25 cellular contexts compared by ENCODE assay signal in the genomic region with DNA sequence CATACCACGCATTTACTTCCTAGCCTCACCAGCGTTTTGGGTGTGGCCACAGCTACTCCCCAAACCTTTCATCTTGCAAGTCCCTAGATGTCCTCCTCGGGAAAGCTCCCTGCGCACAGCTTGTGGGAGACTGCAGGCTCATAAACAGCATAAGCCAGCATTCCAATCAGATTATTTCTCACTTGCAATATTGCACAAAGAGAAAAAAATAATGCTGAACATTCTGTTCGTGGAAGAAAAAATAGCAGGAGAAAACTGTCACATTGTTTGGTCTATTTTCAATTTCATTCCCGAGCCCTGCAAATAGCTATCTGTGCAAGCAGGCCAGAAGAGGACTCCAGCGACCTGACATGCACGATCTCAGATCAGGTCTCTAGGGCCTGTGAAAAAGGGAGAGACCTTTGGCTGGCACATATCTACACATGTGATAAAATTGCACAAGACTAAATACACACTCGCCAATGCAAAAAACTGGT.
A peak's percentile ranks its signal among the peaks of the same experiment; 100 is the strongest.
DNase-seq lines count a peak whose midpoint lies in the region; ATAC-seq, FAIRE-seq and TF ChIP-seq lines count a peak whose summit lies in the region.
"Had no signal": no experiment of that assay in that cellular context is flagged by ENCODE, and none has a peak within 500 bp of the region (broad histone marks: within the 10 kb centered on the region; RNA-seq: fewer than 3 reads in every experiment).

No MANE protein-coding gene starts in this region.

- H3K79me2 ChIP-seq in HepG2 (ENCODE audit: insufficient read depth, low read length), result no peaks in the 10 kb centered on the region

- H3K4me1 Mint-ChIP-seq in naive thymus-derived CD4-positive, alpha-beta T cell, result peaks cover 0 to 20% (median 0%) of the 10 kb centered on the region in 7 donors
- H3K4me1 Mint-ChIP-seq: activated CD4-positive, alpha-beta T cell treated with anti-CD3 and anti-CD28 coated beads for 36 hours; activated naive CD8-positive, alpha-beta T cell treated with anti-CD3 and anti-CD28 coated beads, Interleukin-2, amount 50 U/mL, for 24 hours; activated T-helper 17 cell treated with anti-CD3 and anti-CD28 coated beads, Interleukin-2, amount 50 U/mL, for 72 hours; CD14-positive monocyte had no signal

- BruUV-seq in HepG2 (replicated peaks; lab: Mats Ljungman, UMichigan), result no TSS peak

- TF ChIP-seq POLR2A in HepG2 (IDR thresholded peaks at IDR 0.05; ENCODE audit: insufficient read depth in 1 of 2, low read depth in 2 of 2, low read length in 2 of 2), result no peak
- TF ChIP-seq POLR2A in gastrocnemius medialis (IDR thresholded peaks at IDR 0.05), result no peak

- intact Hi-C loops in HepG2 (cut with micrococcal nuclease; ENCODE audit: unreplicated experiment) (no loop called here), gastrocnemius medialis (cut with DNase I; ENCODE audit: low total_unique reads) (no loop called here)
- intact Hi-C loops in naive thymus-derived CD4-positive, alpha-beta T cell (cut with micrococcal nuclease), result no loop called here

- no peak overlapping the region for H3K4me3 ChIP-seq in liver (ENCODE audit: low read depth in 1 of 3, low read length in 3 of 3)
- H3K4me3 ChIP-seq in HepG2 (replicated peaks in 1 of 3; ENCODE audit: insufficient read depth in 1 of 3, low read depth in 2 of 3, low read length in 3 of 3), result no peak overlapping the region
- no peak overlapping the region for H3K4me3 ChIP-seq in right atrium auricular region
- H3K4me3 ChIP-seq in gastrocnemius medialis, result no peak overlapping the region
- H3K4me3 ChIP-seq in naive thymus-derived CD4-positive, alpha-beta T cell (ENCODE audit: low read length), result no peak overlapping the region
- H3K4me3 ChIP-seq: A549, heart right ventricle had no signal

- H3K36me3 ChIP-seq in liver (ENCODE audit: control insufficient read depth in 4 of 4, insufficient read depth in 3 of 4, low read depth in 1 of 4, low read length in 3 of 4) (no peaks in the 10 kb centered on the region), HepG2 (replicated peaks in 1 of 2; ENCODE audit: control insufficient read depth in 1 of 2, insufficient read depth in 2 of 2, low read length in 2 of 2) (no peaks in the 10 kb centered on the region), right atrium auricular region (no peaks in the 10 kb centered on the region), gastrocnemius medialis (no peaks in the 10 kb centered on the region)
- no peaks in the 10 kb centered on the region for H3K36me3 ChIP-seq in naive thymus-derived CD4-positive, alpha-beta T cell (ENCODE audit: control insufficient read depth in 2 of 3, insufficient read depth in 3 of 3, low read length in 3 of 3)
- H3K36me3 ChIP-seq: heart right ventricle had no signal

- FAIRE-seq in HepG2 (lab: Jason Lieb, UNC), result no peak
- FAIRE-seq: A549, GM12892 had no signal

- peaks cover 0 to 15% (median 5%) of the 10 kb centered on the region in 5 donors for H3K36me3 Mint-ChIP-seq in naive thymus-derived CD4-positive, alpha-beta T cell
- H3K36me3 Mint-ChIP-seq: CD14-positive monocyte; immature natural killer cell; naive thymus-derived CD8-positive, alpha-beta T cell; type B pancreatic cell had no signal

- H2AFZ ChIP-seq in HepG2 (ENCODE audit: low read length), result no peak overlapping the region

- no peaks in the 10 kb centered on the region for H4K20me1 ChIP-seq in HepG2 (ENCODE audit: insufficient read depth, low read length)

- peaks cover 0 to 8% (median 0%) of the 10 kb centered on the region in 5 donors for H3K27me3 Mint-ChIP-seq in naive thymus-derived CD4-positive, alpha-beta T cell
- H3K27me3 Mint-ChIP-seq: activated CD4-positive, alpha-beta T cell treated with anti-CD3 and anti-CD28 coated beads for 36 hours; activated naive CD8-positive, alpha-beta T cell treated with anti-CD3 and anti-CD28 coated beads, Interleukin-2, amount 50 U/mL, for 24 hours; activated T-helper 17 cell treated with anti-CD3 and anti-CD28 coated beads, Interleukin-2, amount 50 U/mL, for 72 hours had no signal

- peak overlapping the region in 1 of 2 donors; percentile 7 for H3K9ac ChIP-seq in liver (ENCODE audit: low read depth in 1 of 2, low read length in 2 of 2)
- H3K9ac ChIP-seq in HepG2 (ENCODE audit: insufficient read depth, low read depth, low read length), result no peak overlapping the region

- in situ Hi-C loops in HepG2 (cut with HindIII; ENCODE audit: extremely low pct_ligation_motif_present, low pct_unique_long_range_greater_than_20kb), result no loop called here
- in situ Hi-C loops in gastrocnemius medialis (cut with MboI; ENCODE audit: low sequenced_read_pairs in 4 of 4), result no loop called here

- peak; percentile 38 to 63 for TF ChIP-seq RAD21 in liver (IDR thresholded peaks at IDR 0.05)
- TF ChIP-seq RAD21 in HepG2 (CRISPR knock-in tag; IDR thresholded peaks at IDR 0.05), result no peak

- no peaks in the 10 kb centered on the region for H3K9me3 ChIP-seq in liver (ENCODE audit: control insufficient read depth in 4 of 4, low read length in 3 of 4)
- H3K9me3 ChIP-seq in HepG2 (ENCODE audit: low read length), result no peaks in the 10 kb centered on the region
- H3K9me3 ChIP-seq in right atrium auricular region, result no peaks in the 10 kb centered on the region
- H3K9me3 ChIP-seq in gastrocnemius medialis, result no peaks in the 10 kb centered on the region
- no peaks in the 10 kb centered on the region for H3K9me3 ChIP-seq in naive thymus-derived CD4-positive, alpha-beta T cell (ENCODE audit: control insufficient read depth in 2 of 3, low read length in 3 of 3)
- H3K9me3 ChIP-seq: heart right ventricle had no signal

- peaks cover 0 to 6% (median 2%) of the 10 kb centered on the region in 11 donors for H3K9me3 Mint-ChIP-seq in naive thymus-derived CD4-positive, alpha-beta T cell
- H3K9me3 Mint-ChIP-seq: activated T-helper 17 cell treated with anti-CD3 and anti-CD28 coated beads, Interleukin-2, amount 50 U/mL, for 72 hours; CD14-positive monocyte had no signal

- DNase-seq in HepG2 (ENCODE audit: low spot score), result no peak
- DNase-seq in right atrium auricular region (ENCODE audit: low spot score), result peak; percentile 71
- peak in 1 of 2 donors; percentile 46 for DNase-seq in gastrocnemius medialis
- DNase-seq in NCI-H128 (lab: John Stamatoyannopoulos, UW; ENCODE audit: unreplicated experiment), result no peak
- DNase-seq in islet precursor cell, result no peak
- DNase-seq in naive thymus-derived CD4-positive, alpha-beta T cell, result no peak
- DNase-seq: activated CD4-positive, alpha-beta T cell treated with anti-CD3 and anti-CD28 coated beads for 36 hours; activated naive CD8-positive, alpha-beta T cell treated with anti-CD3 and anti-CD28 coated beads, Interleukin-2, amount 50 U/mL, for 24 hours; erythroblast; HCEC 1CT; heart right ventricle; immature natural killer cell; naive thymus-derived CD8-positive, alpha-beta T cell; NCI-H1436 treated with DMSO at 0.1 percent for 48 hours; NCI-H2171; NCI-H526 treated with DMSO at 0.1 percent for 48 hours; OCI-M1; SHP77 treated with DMSO at 0.1 percent for 48 hours had no signal

- ATAC-seq in HepG2 (no peak), gastrocnemius medialis (peak; percentile 48 to 65), esophagus mucosa (no peak)
- no peak for ATAC-seq in naive thymus-derived CD4-positive, alpha-beta T cell
- ATAC-seq: A549; activated CD4-positive, alpha-beta T cell treated with anti-CD3 and anti-CD28 coated beads for 36 hours; activated naive CD8-positive, alpha-beta T cell treated with anti-CD3 and anti-CD28 coated beads, Interleukin-2, amount 50 U/mL, for 24 hours; activated T-helper 17 cell treated with anti-CD3 and anti-CD28 coated beads, Interleukin-2, amount 50 U/mL, for 72 hours; naive thymus-derived CD8-positive, alpha-beta T cell had no signal

- H3K27ac ChIP-seq in liver (ENCODE audit: low read depth in 1 of 2, low read length in 2 of 2) (peak overlapping the region; percentile 55 to 70), HepG2 (ENCODE audit: extremely low read length, insufficient read depth, low read length) (no peak overlapping the region), right atrium auricular region (peak overlapping the region in 1 of 2 donors; percentile 78), gastrocnemius medialis (no peak overlapping the region)
- no peak overlapping the region for H3K27ac ChIP-seq in naive thymus-derived CD4-positive, alpha-beta T cell (ENCODE audit: low read depth, low read length)
- H3K27ac ChIP-seq: A549 had no signal

- TF ChIP-seq EP300 in HepG2 (IDR thresholded peaks at IDR 0.05; ENCODE audit: low read depth in 2 of 2, low read length in 2 of 2), result no peak
- TF ChIP-seq EP300 in HepG2 (CRISPR knock-in tag; IDR thresholded peaks at IDR 0.05; ENCODE audit: borderline replicate concordance), result no peak

- H3K4me3 Mint-ChIP-seq in naive thymus-derived CD4-positive, alpha-beta T cell, result no peak overlapping the region
- H3K4me3 Mint-ChIP-seq: activated CD4-positive, alpha-beta T cell treated with anti-CD3 and anti-CD28 coated beads for 36 hours; activated naive CD8-positive, alpha-beta T cell treated with anti-CD3 and anti-CD28 coated beads, Interleukin-2, amount 50 U/mL, for 24 hours; activated T-helper 17 cell treated with anti-CD3 and anti-CD28 coated beads, Interleukin-2, amount 50 U/mL, for 72 hours; CD14-positive monocyte; immature natural killer cell; naive thymus-derived CD8-positive, alpha-beta T cell; type B pancreatic cell had no signal

- 57% methylated on average over 9 of the region's 9 CpGs for WGBS in liver
- 19% methylated on average over 9 of the region's 9 CpGs for WGBS in HepG2 (ENCODE audit: low lambda C conversion rate)

- no peak overlapping the region for H3K4me2 ChIP-seq in HepG2 (ENCODE audit: low read depth, low read length)
- H3K4me2 ChIP-seq: A549 had no signal

- CTCF ChIA-PET in HepG2 (lab: Yijun Ruan, JAX; ENCODE audit: low intra/inter-chr PET ratio, low total read pairs), result no interaction called here
- CTCF ChIA-PET in naive thymus-derived CD4-positive, alpha-beta T cell (lab: Charles Lee), result interaction anchor here (2.2 kb wide), 1 partner anchor 180 kb away, joined by 7 read pairs; no protein-coding TSS in a partner anchor

- TF ChIP-seq CTCF in liver (IDR thresholded peaks at IDR 0.05; ENCODE audit: low read depth, low read length, missing input control) (no peak), HepG2 (CRISPR knock-in tag; IDR thresholded peaks at IDR 0.05) (no peak), right atrium auricular region (IDR thresholded peaks at IDR 0.05) (no peak), gastrocnemius medialis (IDR thresholded peaks at IDR 0.05 in 4 of 5, conservative IDR thresholded peaks at IDR 0.05 in 1 of 5) (no peak)

- H3K27me3 ChIP-seq in liver (ENCODE audit: control insufficient read depth in 4 of 4, insufficient read depth in 4 of 4, low read length in 3 of 4), result no peaks in the 10 kb centered on the region
- H3K27me3 ChIP-seq in HepG2 (ENCODE audit: control insufficient read depth in 1 of 2, insufficient read depth in 2 of 2, low read length in 2 of 2), result peaks cover 1 to 32% of the 10 kb centered on the region in 2 experiments; a peak in 4 of 5 replicates
- H3K27me3 ChIP-seq in right atrium auricular region, result no peaks in the 10 kb centered on the region
- no peaks in the 10 kb centered on the region for H3K27me3 ChIP-seq in gastrocnemius medialis
- no peaks in the 10 kb centered on the region for H3K27me3 ChIP-seq in naive thymus-derived CD4-positive, alpha-beta T cell (ENCODE audit: control insufficient read depth in 2 of 2, insufficient read depth in 2 of 2, low read length in 2 of 2)
- H3K27me3 ChIP-seq: heart right ventricle had no signal

- H3K4me1 ChIP-seq in liver (ENCODE audit: control insufficient read depth in 4 of 4, insufficient read depth in 4 of 4, low read length in 3 of 4) (peaks cover 0 to 34% (median 18%) of the 10 kb centered on the region in 4 donors), HepG2 (ENCODE audit: insufficient read depth, low read length) (no peaks in the 10 kb centered on the region), right atrium auricular region (peaks cover 0 to 65% of the 10 kb centered on the region in 2 donors), gastrocnemius medialis (peaks cover 0 to 6% of the 10 kb centered on the region in 2 donors)
- H3K4me1 ChIP-seq in naive thymus-derived CD4-positive, alpha-beta T cell (ENCODE audit: control insufficient read depth in 2 of 2, insufficient read depth in 2 of 2, low read length in 2 of 2), result no peaks in the 10 kb centered on the region
- H3K4me1 ChIP-seq: A549 had no signal

- no peak overlapping the region for H3K27ac Mint-ChIP-seq in naive thymus-derived CD4-positive, alpha-beta T cell
- H3K27ac Mint-ChIP-seq: activated CD4-positive, alpha-beta T cell treated with anti-CD3 and anti-CD28 coated beads for 36 hours; activated naive CD8-positive, alpha-beta T cell treated with anti-CD3 and anti-CD28 coated beads, Interleukin-2, amount 50 U/mL, for 24 hours; activated T-helper 17 cell treated with anti-CD3 and anti-CD28 coated beads, Interleukin-2, amount 50 U/mL, for 72 hours; CD14-positive monocyte; type B pancreatic cell had no signal

- POLR2A ChIA-PET in HepG2 (lab: Yijun Ruan, JAX), result no interaction called here
- POLR2A ChIA-PET in naive thymus-derived CD4-positive, alpha-beta T cell (lab: Charles Lee), result no interaction called here

Comparison
In these comparisons a context has a peak if more than half of its experiments do, and no peak if none do; other contexts are left out.
1. H3K27ac ChIP-seq: peak in liver (2 of 2); none in HepG2 (single experiment), gastrocnemius medialis (0 of 4) and naive thymus-derived CD4-positive, alpha-beta T cell (single experiment).
2. ATAC-seq: peak in gastrocnemius medialis (2 of 2); none in HepG2 (single experiment), esophagus mucosa (single experiment) and naive thymus-derived CD4-positive, alpha-beta T cell (single experiment).